In the genomic region with DNA sequence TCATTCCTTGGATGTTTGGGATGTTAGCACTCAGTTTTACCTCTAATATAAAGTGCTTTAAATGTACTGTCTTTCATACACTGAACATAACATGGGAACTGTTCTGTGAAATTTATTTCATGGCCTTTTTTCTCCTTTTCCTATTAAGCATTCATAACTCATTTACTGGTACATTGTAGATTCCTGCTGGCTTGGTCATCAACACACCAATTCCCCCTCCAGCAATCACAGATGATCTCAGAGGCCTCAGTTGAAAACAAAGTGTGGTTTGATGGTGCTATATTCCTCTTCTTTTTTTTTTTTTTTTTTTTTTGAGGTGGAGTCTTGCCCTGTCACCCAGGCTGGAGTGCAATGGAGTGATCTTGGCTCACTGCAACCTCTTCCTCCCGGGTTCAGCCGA, we compare ENCODE assay signal across 17 cellular contexts.
DNase-seq lines count a peak whose midpoint lies in the region; ATAC-seq, FAIRE-seq and TF ChIP-seq lines count a peak whose summit lies in the region.
"Had no signal": no experiment of that assay in that cellular context is flagged by ENCODE, and none has a peak within 500 bp of the region (broad histone marks: within the 10 kb centered on the region; RNA-seq: fewer than 3 reads in every experiment).

No MANE protein-coding gene starts in this region.

- POLR2A ChIA-PET in A549 (lab: Yijun Ruan, JAX): no interaction called here

- peaks cover 55% of the 10 kb centered on the region for H3K4me1 ChIP-seq in A549

- H3K9me3 ChIP-seq in A549: no peaks in the 10 kb centered on the region

- FAIRE-seq in A549 (lab: Jason Lieb, UNC): peak; percentile 99
- FAIRE-seq: H1 had no signal

- H3K4me3 ChIP-seq in A549: no peak overlapping the region
- no peak overlapping the region for H3K4me3 ChIP-seq in brain microvascular endothelial cell (ENCODE audit: low read depth, low read length)
- no peak overlapping the region for H3K4me3 ChIP-seq in dorsolateral prefrontal cortex

- H3K36me3 ChIP-seq in brain microvascular endothelial cell (replicated peaks): no peaks in the 10 kb centered on the region

- H3K27me3 ChIP-seq in brain microvascular endothelial cell (replicated peaks) (no peaks in the 10 kb centered on the region), dorsolateral prefrontal cortex (peaks cover 0 to 69% (median 14%) of the 10 kb centered on the region in 45 donors)

- no peak for TF ChIP-seq POLR2A in A549 (IDR thresholded peaks at IDR 0.05; ENCODE audit: low read length)

- ATAC-seq in A549 (no peak), HG02870 (IDR thresholded peaks at IDR 0.05; ENCODE audit: unreplicated experiment) (no peak)
- ATAC-seq: activated CD4-positive, alpha-beta T cell treated with anti-CD3 and anti-CD28 coated beads for 36 hours had no signal

- TF ChIP-seq EP300 in A549 (IDR thresholded peaks at IDR 0.05): no peak

- in situ Hi-C loops in brain microvascular endothelial cell (cut with HindIII; ENCODE audit: low pct_ligation_motif_present, low sequenced_read_pairs): no loop called here

- WGBS in A549 (ENCODE audit: missing lambda C conversion rate): 29% methylated on average over 2 of the region's 2 CpGs

- intact Hi-C loops in dorsolateral prefrontal cortex (cut with DNase I): no loop called here

- H3K4me2 ChIP-seq in A549: peak overlapping the region; percentile 32; the same call in 1 of the 3 replicates

- CTCF ChIA-PET in A549 (lab: Yijun Ruan, JAX): interaction anchor here (0.7 kb wide), 1 partner anchor 53 kb away, joined by 3 read pairs; no protein-coding TSS in a partner anchor

- TF ChIP-seq CTCF in A549 (IDR thresholded peaks at IDR 0.05) (no peak), brain microvascular endothelial cell (IDR thresholded peaks at IDR 0.05; ENCODE audit: low read depth, low read length, missing control alignments) (no peak), dorsolateral prefrontal cortex (IDR thresholded peaks at IDR 0.05 in 54 of 56, conservative IDR thresholded peaks at IDR 0.05 in 2 of 56; ENCODE audit: low read depth in 1 of 56, partially characterized antibody in 56 of 56) (no peak)

- peak overlapping the region; percentile 51 to 52; a peak in 3 of 6 replicates for H3K27ac ChIP-seq in A549
- H3K27ac ChIP-seq in brain microvascular endothelial cell: peak overlapping the region; percentile 52
- H3K27ac ChIP-seq in dorsolateral prefrontal cortex: no peak overlapping the region

- no peak for TF ChIP-seq RAD21 in A549 (conservative IDR thresholded peaks at IDR 0.05 in 1 of 2, IDR thresholded peaks at IDR 0.05 in 1 of 2)

- DNase-seq in A549 (ENCODE audit: low read depth in 1 of 2, low spot score in 1 of 2) (no peak), HK-2 (ENCODE audit: unreplicated experiment) (peak; percentile 1), brain microvascular endothelial cell (peak; percentile 57), hepatic stellate cell (ENCODE audit: low spot score) (peak; percentile 9), dorsolateral prefrontal cortex (no peak), NCI-H2196 treated with DMSO at 0.1 percent for 48 hours (lab: John Stamatoyannopoulos, UW; ENCODE audit: unreplicated experiment) (no peak), GF-D8 (lab: John Stamatoyannopoulos, UW) (no peak)
- DNase-seq: activated CD4-positive, alpha-beta T cell treated with anti-CD3 and anti-CD28 coated beads for 36 hours; activated naive CD4-positive, alpha-beta T cell treated with anti-CD3 and anti-CD28 coated beads, Interleukin-2, amount 50 U/mL, for 16 hours; naive B cell; NCI-H1092 treated with DMSO at 0.1 percent for 48 hours; NCI-H2171; Right ventricle myocardium superior; stimulated activated CD4-positive, alpha-beta T cell treated with anti-CD3 and anti-CD28 coated beads, Interleukin-12 subunit alpha, Interleukin-12 subunit beta, amount 100 ng/mL, for 4 hours; T-helper 9 cell had no signal

TF ChIP-seq in A549, 52 proteins besides CTCF, POLR2A, EP300 and RAD21:
- TF ChIP-seq EHF (CRISPR knock-in tag; IDR thresholded peaks at IDR 0.05) (no peak), KDM1A (IDR thresholded peaks at IDR 0.05; ENCODE audit: low read depth) (no peak), FOXS1 (CRISPR knock-in tag; IDR thresholded peaks at IDR 0.05) (no peak), RCOR1 (IDR thresholded peaks at IDR 0.05; ENCODE audit: low read depth, low read length) (no peak), CHD4 (IDR thresholded peaks at IDR 0.05; ENCODE audit: borderline replicate concordance) (no peak), FOSB (CRISPR knock-in tag; IDR thresholded peaks at IDR 0.05) (no peak), POLR2AphosphoS2 (conservative IDR thresholded peaks at IDR 0.05; ENCODE audit: low read length) (no peak), CHD2 (IDR thresholded peaks at IDR 0.05; ENCODE audit: low read length, partially characterized antibody) (no peak), HOXA7 (CRISPR knock-in tag; IDR thresholded peaks at IDR 0.05) (no peak), CBX8 (IDR thresholded peaks at IDR 0.05) (no peak), RNF2 (IDR thresholded peaks at IDR 0.05; ENCODE audit: borderline replicate concordance, low read depth) (no peak), GATA3 (IDR thresholded peaks at IDR 0.05; ENCODE audit: borderline replicate concordance) (no peak), HEYL (CRISPR knock-in tag; IDR thresholded peaks at IDR 0.05) (no peak), CEBPB (IDR thresholded peaks at IDR 0.05) (no peak), MYC (IDR thresholded peaks at IDR 0.05; ENCODE audit: borderline replicate concordance, low read length) (no peak), PBX3 (IDR thresholded peaks at IDR 0.05) (no peak), ESRRA (IDR thresholded peaks at IDR 0.05; ENCODE audit: borderline replicate concordance, low read length) (no peak), HOXB13 (CRISPR knock-in tag; IDR thresholded peaks at IDR 0.05; ENCODE audit: low read depth) (no peak)
- TF ChIP-seq, protein P1, sequence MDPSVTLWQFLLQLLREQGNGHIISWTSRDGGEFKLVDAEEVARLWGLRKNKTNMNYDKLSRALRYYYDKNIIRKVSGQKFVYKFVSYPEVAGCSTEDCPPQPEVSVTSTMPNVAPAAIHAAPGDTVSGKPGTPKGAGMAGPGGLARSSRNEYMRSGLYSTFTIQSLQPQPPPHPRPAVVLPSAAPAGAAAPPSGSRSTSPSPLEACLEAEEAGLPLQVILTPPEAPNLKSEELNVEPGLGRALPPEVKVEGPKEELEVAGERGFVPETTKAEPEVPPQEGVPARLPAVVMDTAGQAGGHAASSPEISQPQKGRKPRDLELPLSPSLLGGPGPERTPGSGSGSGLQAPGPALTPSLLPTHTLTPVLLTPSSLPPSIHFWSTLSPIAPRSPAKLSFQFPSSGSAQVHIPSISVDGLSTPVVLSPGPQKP (IDR thresholded peaks at IDR 0.05; ENCODE audit: low read depth, low read length): no peak

Comparison
In these comparisons a context has a peak if more than half of its experiments do, and no peak if none do; other contexts are left out.
1. DNase-seq: peak in HK-2 (single experiment), brain microvascular endothelial cell (single experiment) and hepatic stellate cell (single experiment); none in A549 (0 of 2), dorsolateral prefrontal cortex (0 of 10), NCI-H2196 treated with DMSO at 0.1 percent for 48 hours (single experiment) and GF-D8 (single experiment).
2. H3K27ac ChIP-seq: peak in A549 (2 of 2) and brain microvascular endothelial cell (single experiment); none in dorsolateral prefrontal cortex (0 of 59).